ENCODE assay signal across 15 cellular contexts in genomic region chr20:6562111-6562510, GRCh38.
DNase-seq lines count a peak whose midpoint lies in the region; ATAC-seq and TF ChIP-seq lines count a peak whose summit lies in the region.
"Had no signal": no experiment of that assay in that cellular context is flagged by ENCODE, and none has a peak within 500 bp of the region (broad histone marks: within the 10 kb centered on the region; RNA-seq: fewer than 3 reads in every experiment).

No MANE protein-coding gene starts in this region.

- DNase-seq in HS-27A (ENCODE audit: low read depth) (peak; percentile 57), astrocyte of the hippocampus (ENCODE audit: low read depth, low spot score) (peak; percentile 72), fibroblast of villous mesenchyme (ENCODE audit: low read depth) (peak; percentile 81), skeletal muscle cell (ENCODE audit: low read depth) (peak; percentile 65)
- DNase-seq: activated naive CD8-positive, alpha-beta T cell treated with anti-CD3 and anti-CD28 coated beads, Interleukin-2, amount 10 ng/mL, durations not matched to agents 7 days and 5 days; activated T-cell treated with anti-CD3 and anti-CD28 coated beads, Interleukin-2, amount 50 U/mL, for 48 hours; C1 segment of cervical spinal cord; foreskin melanocyte; NCI-H1694 treated with DMSO at 0.1 percent for 48 hours had no signal

- ATAC-seq in HG02759 (IDR thresholded peaks at IDR 0.05; ENCODE audit: unreplicated experiment), result no peak
- ATAC-seq in HG03025 (IDR thresholded peaks at IDR 0.05; ENCODE audit: low FRiP score, unreplicated experiment), result no peak
- ATAC-seq in HG03280 (IDR thresholded peaks at IDR 0.05; ENCODE audit: unreplicated experiment), result no peak
- ATAC-seq: HCT116 had no signal

- TF ChIP-seq CTCF in fibroblast of villous mesenchyme (IDR thresholded peaks at IDR 0.05; ENCODE audit: insufficient read depth, low read depth, low read length), result no peak

- H3K4me3 ChIP-seq in fibroblast of villous mesenchyme (ENCODE audit: low read depth, low read length) (no peak overlapping the region), skeletal muscle cell (ENCODE audit: low read depth, low read length) (no peak overlapping the region)
- H3K4me3 ChIP-seq: coronary artery, suprapubic skin had no signal
